Comparison of ENCODE assay signal across 8 cellular contexts in genomic region chr10:132551093-132551807, GRCh38.
A peak's percentile ranks its signal among the peaks of the same experiment; 100 is the strongest.
DNase-seq lines count a peak whose midpoint lies in the region; ATAC-seq lines count a peak whose summit lies in the region.

No MANE protein-coding gene starts in this region.

- ATAC-seq in GM21825 (IDR thresholded peaks at IDR 0.05; ENCODE audit: unreplicated experiment), result peak; percentile 52

- peak; percentile 64 for DNase-seq in NK-92 treated with Interleukin-12 subunit alpha and Interleukin-12 subunit beta, amount 100 ng/mL, for 24 hours (lab: John Stamatoyannopoulos, UW)
- DNase-seq in NK-92 (lab: John Stamatoyannopoulos, UW; ENCODE audit: unreplicated experiment), result no peak
- peak; percentile 2 for DNase-seq in NCI-H69 (lab: John Stamatoyannopoulos, UW)
- DNase-seq in islet precursor cell, result peak; percentile 46
- no peak for DNase-seq in 8988T
- no peak for DNase-seq in NCI-H526 treated with DMSO at 0.1 percent for 48 hours (lab: John Stamatoyannopoulos, UW)
- no peak for DNase-seq in NCI-H1105 treated with DMSO at 0.1 percent for 48 hours (lab: John Stamatoyannopoulos, UW)

Comparison
In these comparisons a context has a peak if more than half of its experiments do, and no peak if none do; other contexts are left out.
1. DNase-seq: peak in NK-92 treated with Interleukin-12 subunit alpha and Interleukin-12 subunit beta, amount 100 ng/mL, for 24 hours (single experiment), NCI-H69 (single experiment) and islet precursor cell (single experiment); none in NK-92 (single experiment), 8988T (single experiment), NCI-H526 treated with DMSO at 0.1 percent for 48 hours (single experiment) and NCI-H1105 treated with DMSO at 0.1 percent for 48 hours (single experiment).